In the genomic region with DNA sequence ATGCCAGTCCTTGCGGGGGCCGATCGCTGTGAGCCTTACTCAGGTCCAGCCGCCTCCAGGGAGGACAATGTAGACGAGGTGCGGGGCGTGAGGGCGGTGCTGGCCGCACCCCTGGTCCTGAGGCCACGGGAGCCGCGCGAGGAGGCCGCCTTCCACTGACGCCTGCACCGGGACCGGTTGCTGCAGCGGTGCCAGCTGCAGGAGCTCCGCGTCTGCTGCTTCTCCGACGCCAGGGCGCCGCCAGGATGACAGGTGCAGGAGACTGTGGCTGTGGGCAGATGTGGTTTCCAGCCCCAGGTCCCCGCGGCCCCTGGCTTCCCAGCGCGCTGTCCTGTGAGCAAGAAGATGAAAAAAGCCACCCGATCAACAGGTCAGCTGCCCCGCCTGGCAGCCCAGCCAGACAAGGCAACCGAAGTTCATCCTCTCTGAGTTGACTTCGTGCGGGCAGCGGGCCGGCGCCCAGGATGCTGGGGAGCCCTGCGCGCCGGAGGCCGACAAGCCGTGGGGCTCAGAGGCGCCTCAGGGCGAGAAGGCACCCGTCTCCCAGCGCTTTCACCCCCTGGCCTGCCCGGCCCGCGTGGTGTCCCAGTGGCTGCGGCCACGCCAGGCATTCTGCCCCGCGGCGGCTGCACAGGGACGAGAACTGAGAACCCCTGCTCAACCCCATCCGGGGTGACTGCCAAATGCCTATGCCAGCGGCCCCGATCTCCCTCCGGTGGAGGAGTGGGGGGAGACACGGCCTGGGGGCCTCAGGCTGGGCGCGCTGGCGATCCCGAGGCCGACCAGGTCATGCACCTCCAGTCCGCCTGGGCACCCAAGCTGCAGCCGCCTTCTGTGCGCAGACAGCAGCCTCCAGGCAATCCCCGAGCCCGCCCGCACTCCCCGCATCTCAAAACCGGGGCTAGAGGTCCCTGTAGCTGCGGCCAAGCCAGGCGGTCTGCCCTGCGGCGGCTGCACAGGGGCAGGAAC, we compare ENCODE assay signal across 8 cellular contexts. TPM values are rescaled to one million over a fixed set of nuclear protein-coding genes. Genes with fewer than 3 reads are reported as not detected.
DNase-seq lines count a peak whose midpoint lies in the region; ATAC-seq and TF ChIP-seq lines count a peak whose summit lies in the region.

No MANE protein-coding gene starts in this region.

- H3K27me3 Mint-ChIP-seq in activated T-helper 1 cell treated with anti-CD3 and anti-CD28 coated beads, Interleukin-12 subunit alpha, Interleukin-12 subunit beta, Interleukin-2, Interleukin-4 antibody, amounts not matched to agents 30 ng/mL and 10 ng/mL and 1 ng/mL, durations not matched to agents 14 hours and 24 hours and 36 hours (ENCODE audit: insufficient read depth), result peaks cover 54% of the 10 kb centered on the region

- TF ChIP-seq POLR2A in suprapubic skin (IDR thresholded peaks at IDR 0.05), result no peak

- DNase-seq in activated T-helper 1 cell treated with Interleukin-2 at 50 U/mL for 16 hours (ENCODE audit: low read depth) (peak; percentile 18), iPS DF 6.9 (ENCODE audit: low read depth, low spot score) (no peak), suprapubic skin (ENCODE audit: low spot score in 2 of 2) (no peak), posterior vena cava (ENCODE audit: low spot score) (no peak)
- no peak for DNase-seq in activated T-helper 1 cell treated with anti-CD3 and anti-CD28 coated beads, Interleukin-12 subunit alpha, Interleukin-12 subunit beta, Interleukin-2, Interleukin-4 antibody, amounts not matched to agents 30 ng/mL and 10 ng/mL and 1 ng/mL, durations not matched to agents 14 hours and 24 hours and 36 hours (ENCODE audit: low spot score)
- DNase-seq in activated CD4-positive, alpha-beta T cell treated with anti-CD3 and anti-CD28 coated beads, Interleukin-2, amount 50 U/mL, for 4 hours, result peak; percentile 13 to 23

- H3K4me3 ChIP-seq in iPS DF 6.9 (ENCODE audit: low read length) (peak overlapping the region; percentile 2; the same call in 1 of the 2 replicates), suprapubic skin (peak overlapping the region; percentile 40)

- H3K27me3 ChIP-seq in iPS DF 6.9 (ENCODE audit: control insufficient read depth, insufficient read depth, low read length), result peaks cover 40% of the 10 kb centered on the region; the same call in 1 of the 2 replicates
- H3K27me3 ChIP-seq in suprapubic skin, result peaks cover 96% of the 10 kb centered on the region

- peaks cover 5% of the 10 kb centered on the region for H3K4me1 Mint-ChIP-seq in activated T-helper 1 cell treated with anti-CD3 and anti-CD28 coated beads, Interleukin-12 subunit alpha, Interleukin-12 subunit beta, Interleukin-2, Interleukin-4 antibody, amounts not matched to agents 30 ng/mL and 10 ng/mL and 1 ng/mL, durations not matched to agents 14 hours and 24 hours and 36 hours (ENCODE audit: low read depth)

- H3K27ac Mint-ChIP-seq in activated T-helper 1 cell treated with anti-CD3 and anti-CD28 coated beads, Interleukin-12 subunit alpha, Interleukin-12 subunit beta, Interleukin-2, Interleukin-4 antibody, amounts not matched to agents 30 ng/mL and 10 ng/mL and 1 ng/mL, durations not matched to agents 14 hours and 24 hours and 36 hours, result no peak overlapping the region

- H3K9me3 Mint-ChIP-seq in activated T-helper 1 cell treated with anti-CD3 and anti-CD28 coated beads, Interleukin-12 subunit alpha, Interleukin-12 subunit beta, Interleukin-2, Interleukin-4 antibody, amounts not matched to agents 30 ng/mL and 10 ng/mL and 1 ng/mL, durations not matched to agents 14 hours and 24 hours and 36 hours, result no peaks in the 10 kb centered on the region

- TF ChIP-seq CTCF in suprapubic skin (IDR thresholded peaks at IDR 0.05), result no peak

- 0 out of 2 replicates have a peak, but pooled peaks cover 2% of the 10 kb centered on the region for H3K4me1 ChIP-seq in iPS DF 6.9 (ENCODE audit: control insufficient read depth, insufficient read depth, low read length)
- peaks cover 32% of the 10 kb centered on the region for H3K4me1 ChIP-seq in suprapubic skin

- no peaks in the 10 kb centered on the region for H3K9me3 ChIP-seq in iPS DF 6.9 (ENCODE audit: control insufficient read depth, insufficient read depth, low read length)
- no peaks in the 10 kb centered on the region for H3K9me3 ChIP-seq in suprapubic skin

- ATAC-seq in HG02852 (IDR thresholded peaks at IDR 0.05; ENCODE audit: unreplicated experiment) (no peak), GM18867 (IDR thresholded peaks at IDR 0.05; ENCODE audit: unreplicated experiment) (no peak)

- WGBS in iPS DF 6.9 (ENCODE audit: insufficient coverage, insufficient read length), result no CpG with 5 or more reads among the region's 76 CpGs
- 1% methylated on average over 26 of the region's 76 CpGs for WGBS in suprapubic skin

- intact Hi-C loops in activated T-helper 1 cell treated with anti-CD3 and anti-CD28 coated beads, Interleukin-12 subunit alpha, Interleukin-12 subunit beta, Interleukin-2, Interleukin-4 antibody, amounts not matched to agents 30 ng/mL and 10 ng/mL and 1 ng/mL, durations not matched to agents 14 hours and 24 hours and 36 hours (cut with micrococcal nuclease), result loop anchor here (5.0 kb wide), 1 partner anchor 91 kb away; no protein-coding TSS in a partner anchor
- intact Hi-C loops in posterior vena cava (cut with DNase I), result no loop called here

- H3K27ac ChIP-seq in iPS DF 6.9 (ENCODE audit: low read length), result no peak overlapping the region
- H3K27ac ChIP-seq in suprapubic skin, result no peak overlapping the region

- no peak for TF ChIP-seq EP300 in suprapubic skin (IDR thresholded peaks at IDR 0.05)

- H3K4me3 Mint-ChIP-seq in activated T-helper 1 cell treated with anti-CD3 and anti-CD28 coated beads, Interleukin-12 subunit alpha, Interleukin-12 subunit beta, Interleukin-2, Interleukin-4 antibody, amounts not matched to agents 30 ng/mL and 10 ng/mL and 1 ng/mL, durations not matched to agents 14 hours and 24 hours and 36 hours, result no peak overlapping the region

- H3K36me3 ChIP-seq in iPS DF 6.9 (ENCODE audit: control insufficient read depth, insufficient read depth, low read length), result no peaks in the 10 kb centered on the region
- no peaks in the 10 kb centered on the region for H3K36me3 ChIP-seq in suprapubic skin

- no peaks in the 10 kb centered on the region for H3K36me3 Mint-ChIP-seq in activated T-helper 1 cell treated with anti-CD3 and anti-CD28 coated beads, Interleukin-12 subunit alpha, Interleukin-12 subunit beta, Interleukin-2, Interleukin-4 antibody, amounts not matched to agents 30 ng/mL and 10 ng/mL and 1 ng/mL, durations not matched to agents 14 hours and 24 hours and 36 hours (ENCODE audit: low read depth)

RNA-seq across cellular contexts. Expression of gene BICD2, which starts 43.4 kb away (rescaled TPM):
- total RNA-seq in activated T-helper 1 cell treated with anti-CD3 and anti-CD28 coated beads, Interleukin-12 subunit alpha, Interleukin-12 subunit beta, Interleukin-2, Interleukin-4 antibody, amounts not matched to agents 30 ng/mL and 10 ng/mL and 1 ng/mL, durations not matched to agents 14 hours and 24 hours and 36 hours, result 28.9 and 29.4 TPM in 2 replicates
- total RNA-seq in suprapubic skin, result 100 to 1,000 TPM; 135 to 201 (median 153) TPM
- 10 to 100 TPM; 27.4 to 40.2 TPM for total RNA-seq in posterior vena cava

Comparison
In these comparisons a context has a peak if more than half of its experiments do, and no peak if none do; other contexts are left out.
1. DNase-seq: peak in activated T-helper 1 cell treated with Interleukin-2 at 50 U/mL for 16 hours (single experiment) and activated CD4-positive, alpha-beta T cell treated with anti-CD3 and anti-CD28 coated beads, Interleukin-2, amount 50 U/mL, for 4 hours (2 of 2); none in activated T-helper 1 cell treated with anti-CD3 and anti-CD28 coated beads, Interleukin-12 subunit alpha, Interleukin-12 subunit beta, Interleukin-2, Interleukin-4 antibody, amounts not matched to agents 30 ng/mL and 10 ng/mL and 1 ng/mL, durations not matched to agents 14 hours and 24 hours and 36 hours (single experiment), iPS DF 6.9 (single experiment), suprapubic skin (0 of 2) and posterior vena cava (single experiment).